In the genomic region with DNA sequence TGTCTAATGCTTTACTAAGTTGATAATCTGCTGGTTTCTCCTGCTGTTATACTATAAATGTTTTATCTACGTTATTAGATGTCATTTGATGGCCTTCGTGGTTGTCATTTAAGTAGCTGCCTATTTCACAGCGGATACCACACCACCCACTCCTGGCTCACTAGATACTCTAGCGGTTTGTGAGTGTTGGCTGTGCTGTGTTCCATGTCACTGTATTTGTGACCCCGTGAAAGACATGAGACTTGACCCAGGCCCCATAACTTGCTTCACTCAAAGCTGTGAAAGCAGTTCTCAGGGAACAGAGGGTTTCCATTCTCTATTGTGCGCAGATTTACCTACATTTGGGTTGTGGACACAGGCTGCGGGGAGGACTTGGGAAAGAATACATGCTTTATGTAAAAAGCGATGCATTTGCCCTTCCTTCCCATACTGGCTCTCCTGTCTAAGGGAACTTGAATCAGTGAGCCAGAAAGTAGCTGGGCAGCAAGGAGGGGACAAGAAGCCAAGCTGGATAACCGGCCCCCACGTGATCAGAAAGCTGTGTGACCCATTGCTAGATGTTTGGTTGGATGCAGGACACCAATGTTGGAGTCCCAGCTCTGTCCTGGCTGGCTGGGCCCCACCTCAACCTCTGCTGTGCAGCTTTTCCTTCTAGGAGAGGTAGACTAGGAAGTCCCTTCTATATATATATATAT, we compare ENCODE assay signal across 27 cellular contexts. TPM values are rescaled to one million over a fixed set of nuclear protein-coding genes. Genes with fewer than 3 reads are reported as not detected.
DNase-seq lines count a peak whose midpoint lies in the region; ATAC-seq, FAIRE-seq and TF ChIP-seq lines count a peak whose summit lies in the region.
"Had no signal": no experiment of that assay in that cellular context is flagged by ENCODE, and none has a peak within 500 bp of the region (broad histone marks: within the 10 kb centered on the region; RNA-seq: fewer than 3 reads in every experiment).

No MANE protein-coding gene starts in this region.

- no peak overlapping the region for H2AFZ ChIP-seq in K562 (ENCODE audit: low read depth, low read length)

- no peak overlapping the region for H3K4me2 ChIP-seq in K562 (ENCODE audit: insufficient read depth, low read length)
- H3K4me2 ChIP-seq: BLaER1 treated with 17β-estradiol and CSF1 and Interleukin-3, amounts not matched to agents 10 nM and 100 nM; KMS-11 had no signal

- TF ChIP-seq CTCF in K562 (IDR thresholded peaks at IDR 0.05 in 2 of 3, conservative IDR thresholded peaks at IDR 0.05 in 1 of 3; ENCODE audit: insufficient read depth in 2 of 3, low read depth in 1 of 3, low read length in 3 of 3) (no peak), gastrocnemius medialis (IDR thresholded peaks at IDR 0.05 in 4 of 5, conservative IDR thresholded peaks at IDR 0.05 in 1 of 5) (no peak)

- TF ChIP-seq EP300 in K562 (IDR thresholded peaks at IDR 0.05; ENCODE audit: low read length) = no peak

- H3K9me3 ChIP-seq in K562 (replicated peaks; ENCODE audit: control insufficient read depth, insufficient read depth, low read depth, low read length) (no peaks in the 10 kb centered on the region), small intestine (ENCODE audit: control insufficient read depth, low read depth) (no peaks in the 10 kb centered on the region), gastrocnemius medialis (no peaks in the 10 kb centered on the region)
- H3K9me3 ChIP-seq: BLaER1 treated with 17β-estradiol and CSF1 and Interleukin-3, amounts not matched to agents 10 nM and 100 nM; esophagus squamous epithelium; right lobe of liver; SJCRH30 had no signal

- BruUV-seq in K562 (replicated peaks; lab: Mats Ljungman, UMichigan) = no TSS peak

- ATAC-seq in activated naive CD8-positive, alpha-beta T cell treated with anti-CD3 and anti-CD28 coated beads, Interleukin-2, amount 50 U/mL, for 24 hours = peak; percentile 42
- ATAC-seq in T-cell (replicated peaks in 1 of 4) = peak in 3 of 4 experiments; percentile 20 to 42 (median 28)
- no peak for ATAC-seq in K562
- no peak for ATAC-seq in gastrocnemius medialis
- ATAC-seq in HG03196 (IDR thresholded peaks at IDR 0.05; ENCODE audit: unreplicated experiment) = no peak
- ATAC-seq: right lobe of liver had no signal

- H3K36me3 Mint-ChIP-seq in activated naive CD8-positive, alpha-beta T cell treated with anti-CD3 and anti-CD28 coated beads, Interleukin-2, amount 50 U/mL, for 24 hours (ENCODE audit: low read depth) = no peaks in the 10 kb centered on the region
- no peaks in the 10 kb centered on the region for H3K36me3 Mint-ChIP-seq in activated naive CD8-positive, alpha-beta T cell treated with anti-CD3 and anti-CD28 coated beads for 36 hours
- H3K36me3 Mint-ChIP-seq in T-cell = no peaks in the 10 kb centered on the region
- H3K36me3 Mint-ChIP-seq: memory B cell had no signal

- no peaks in the 10 kb centered on the region for H3K9me1 ChIP-seq in K562 (ENCODE audit: control insufficient read depth, insufficient read depth, low read length)

- no peak for FAIRE-seq in K562 (lab: Jason Lieb, UNC)
- no peak for FAIRE-seq in small intestine (lab: Jason Lieb, UNC)
- FAIRE-seq: D721Med, endometrium had no signal

- POLR2A ChIA-PET in T-cell (lab: Charles Lee) (no interaction called here), K562 (lab: Yijun Ruan, JAX) (interaction anchor here (0.5 to 1.9 kb wide), 5 partner anchors 11 to 68 kb away, joined by 3 to 5 read pairs (median 4); no protein-coding TSS in a partner anchor)

- H3K4me1 Mint-ChIP-seq in activated naive CD8-positive, alpha-beta T cell treated with anti-CD3 and anti-CD28 coated beads, Interleukin-2, amount 50 U/mL, for 24 hours = peaks cover 32% of the 10 kb centered on the region
- peaks cover 26% of the 10 kb centered on the region for H3K4me1 Mint-ChIP-seq in activated naive CD8-positive, alpha-beta T cell treated with anti-CD3 and anti-CD28 coated beads for 36 hours
- peaks cover 19 to 35% (median 31%) of the 10 kb centered on the region in 3 donors for H3K4me1 Mint-ChIP-seq in T-cell
- H3K4me1 Mint-ChIP-seq: memory B cell had no signal

- CTCF ChIA-PET in T-cell (lab: Charles Lee) = interaction anchor here in 1 of 2 donors (1.2 kb wide), 1 partner anchor 19 kb away, joined by 4 read pairs; no protein-coding TSS in a partner anchor
- CTCF ChIA-PET in K562 (lab: Yijun Ruan, JAX; ENCODE audit: low intra/inter-chr PET ratio) = no interaction called here

- DNase-seq in activated naive CD8-positive, alpha-beta T cell treated with anti-CD3 and anti-CD28 coated beads, Interleukin-2, amount 50 U/mL, for 24 hours = no peak
- no peak for DNase-seq in activated naive CD8-positive, alpha-beta T cell treated with anti-CD3 and anti-CD28 coated beads for 36 hours
- DNase-seq in T-cell = peak in 16 of 34 experiments; percentile 7 to 46 (median 23)
- no peak for DNase-seq in K562 (ENCODE audit: extremely low read depth in 1 of 4, low spot score in 3 of 4)
- DNase-seq in small intestine = peak; percentile 42
- no peak for DNase-seq in Ammon's horn (ENCODE audit: low spot score)
- no peak for DNase-seq in gastrocnemius medialis
- DNase-seq: activated effector memory CD4-positive, alpha-beta T cell treated with Interleukin-2 at 50 U/mL for 16 hours; central memory CD4-positive, alpha-beta T cell; dermis blood vessel endothelial cell; esophagus squamous epithelium; foreskin melanocyte; left colon; MM.1S; NCI-H1436; NCI-H2081 treated with DMSO at 0.1 percent for 48 hours; NCI-H226; NCI-H748 treated with DMSO at 0.1 percent for 48 hours; posterior cingulate gyrus; right lobe of liver; SJCRH30 had no signal

- TF ChIP-seq RAD21 in K562 (CRISPR knock-in tag; conservative IDR thresholded peaks at IDR 0.05 in 1 of 2, IDR thresholded peaks at IDR 0.05 in 1 of 2) = no peak

- H3K9me3 Mint-ChIP-seq in activated naive CD8-positive, alpha-beta T cell treated with anti-CD3 and anti-CD28 coated beads, Interleukin-2, amount 50 U/mL, for 24 hours = no peaks in the 10 kb centered on the region
- no peaks in the 10 kb centered on the region for H3K9me3 Mint-ChIP-seq in activated naive CD8-positive, alpha-beta T cell treated with anti-CD3 and anti-CD28 coated beads for 36 hours
- H3K9me3 Mint-ChIP-seq in T-cell = no peaks in the 10 kb centered on the region
- H3K9me3 Mint-ChIP-seq: memory B cell had no signal

- intact Hi-C loops in K562 (cut with micrococcal nuclease) = no loop called here
- intact Hi-C loops in gastrocnemius medialis (cut with DNase I; ENCODE audit: low total_unique reads) = no loop called here

- H4K20me1 ChIP-seq in K562 (replicated peaks; ENCODE audit: control insufficient read depth, insufficient read depth, low read length) = peaks cover 12% of the 10 kb centered on the region; the same call in 1 of the 2 replicates
- H4K20me1 ChIP-seq: BLaER1 treated with 17β-estradiol and CSF1 and Interleukin-3, amounts not matched to agents 10 nM and 100 nM had no signal

- H3K4me3 Mint-ChIP-seq in activated naive CD8-positive, alpha-beta T cell treated with anti-CD3 and anti-CD28 coated beads, Interleukin-2, amount 50 U/mL, for 24 hours = no peak overlapping the region
- H3K4me3 Mint-ChIP-seq in activated naive CD8-positive, alpha-beta T cell treated with anti-CD3 and anti-CD28 coated beads for 36 hours = no peak overlapping the region
- no peak overlapping the region for H3K4me3 Mint-ChIP-seq in T-cell
- H3K4me3 Mint-ChIP-seq: memory B cell had no signal

- H3K27ac ChIP-seq in K562 (ENCODE audit: extremely low read depth, low read depth, low read length) (no peak overlapping the region), small intestine (ENCODE audit: low read depth in 1 of 2, low read length in 1 of 2) (no peak overlapping the region), gastrocnemius medialis (no peak overlapping the region)
- H3K27ac ChIP-seq: BLaER1 treated with 17β-estradiol and CSF1 and Interleukin-3, amounts not matched to agents 10 nM and 100 nM; esophagus squamous epithelium; KMS-11; right lobe of liver; SJCRH30 had no signal

- no peaks in the 10 kb centered on the region for H3K27me3 Mint-ChIP-seq in activated naive CD8-positive, alpha-beta T cell treated with anti-CD3 and anti-CD28 coated beads, Interleukin-2, amount 50 U/mL, for 24 hours
- H3K27me3 Mint-ChIP-seq in activated naive CD8-positive, alpha-beta T cell treated with anti-CD3 and anti-CD28 coated beads for 36 hours = no peaks in the 10 kb centered on the region
- H3K27me3 Mint-ChIP-seq in T-cell = no peaks in the 10 kb centered on the region

- TF ChIP-seq POLR2A in K562 (conservative IDR thresholded peaks at IDR 0.05) (no peak), gastrocnemius medialis (IDR thresholded peaks at IDR 0.05) (no peak)

- no peak overlapping the region for H3K9ac ChIP-seq in K562 (ENCODE audit: insufficient read depth in 1 of 2, low read depth in 2 of 2, low read length in 2 of 2)
- H3K9ac ChIP-seq: BLaER1 treated with 17β-estradiol and CSF1 and Interleukin-3, amounts not matched to agents 10 nM and 100 nM; KMS-11 had no signal

- H3K79me2 ChIP-seq in K562 (ENCODE audit: control insufficient read depth, insufficient read depth, low read length) = no peaks in the 10 kb centered on the region

- in situ Hi-C loops in K562 (cut with MboI) = no loop called here
- in situ Hi-C loops in gastrocnemius medialis (cut with MboI; ENCODE audit: low sequenced_read_pairs in 4 of 4) = no loop called here

- H3K4me1 ChIP-seq in K562 (replicated peaks in 1 of 2; ENCODE audit: control insufficient read depth in 2 of 2, insufficient read depth in 2 of 2, low read length in 2 of 2) = peaks cover 4 to 9% of the 10 kb centered on the region in 2 experiments; a peak in 3 of 5 replicates
- peaks cover 0 to 18% of the 10 kb centered on the region in 2 donors for H3K4me1 ChIP-seq in small intestine (ENCODE audit: control insufficient read depth in 2 of 2, insufficient read depth in 1 of 2, low read depth in 1 of 2, low read length in 1 of 2)
- H3K4me1 ChIP-seq in gastrocnemius medialis = peaks cover 3 to 8% of the 10 kb centered on the region in 2 donors
- H3K4me1 ChIP-seq: right lobe of liver had no signal

- H3K27me3 ChIP-seq in K562 (ENCODE audit: control insufficient read depth in 2 of 2, insufficient read depth in 2 of 2, low read length in 2 of 2) = peaks cover 43 to 58% of the 10 kb centered on the region in 2 experiments; a peak in 4 of 5 replicates
- H3K27me3 ChIP-seq in small intestine (ENCODE audit: control insufficient read depth in 2 of 2, insufficient read depth in 2 of 2, low read length in 2 of 2) = no peaks in the 10 kb centered on the region
- H3K27me3 ChIP-seq in gastrocnemius medialis = no peaks in the 10 kb centered on the region
- H3K27me3 ChIP-seq: BLaER1 treated with 17β-estradiol and CSF1 and Interleukin-3, amounts not matched to agents 10 nM and 100 nM; esophagus squamous epithelium; right lobe of liver; SJCRH30 had no signal

- H3K4me3 ChIP-seq in K562 = no peak overlapping the region
- H3K4me3 ChIP-seq in small intestine (ENCODE audit: low read depth in 1 of 2, low read length in 2 of 2) = no peak overlapping the region
- H3K4me3 ChIP-seq in gastrocnemius medialis = no peak overlapping the region
- H3K4me3 ChIP-seq: BLaER1 treated with 17β-estradiol and CSF1 and Interleukin-3, amounts not matched to agents 10 nM and 100 nM; esophagus squamous epithelium; right lobe of liver; SJCRH30 had no signal

- no peak overlapping the region for H3K27ac Mint-ChIP-seq in activated naive CD8-positive, alpha-beta T cell treated with anti-CD3 and anti-CD28 coated beads, Interleukin-2, amount 50 U/mL, for 24 hours
- no peak overlapping the region for H3K27ac Mint-ChIP-seq in activated naive CD8-positive, alpha-beta T cell treated with anti-CD3 and anti-CD28 coated beads for 36 hours
- H3K27ac Mint-ChIP-seq in T-cell = peak overlapping the region in 1 of 2 donors; percentile 44
- H3K27ac Mint-ChIP-seq: memory B cell had no signal

- H3K36me3 ChIP-seq in K562 (ENCODE audit: control insufficient read depth, insufficient read depth, low read length) = no peaks in the 10 kb centered on the region
- H3K36me3 ChIP-seq in small intestine (ENCODE audit: control insufficient read depth in 2 of 2, insufficient read depth in 2 of 2, low read length in 2 of 2) = no peaks in the 10 kb centered on the region
- H3K36me3 ChIP-seq in gastrocnemius medialis = no peaks in the 10 kb centered on the region
- H3K36me3 ChIP-seq: BLaER1 treated with 17β-estradiol and CSF1 and Interleukin-3, amounts not matched to agents 10 nM and 100 nM; esophagus squamous epithelium; right lobe of liver; SJCRH30 had no signal

- WGBS in K562 (ENCODE audit: insufficient coverage, low coverage, missing lambda C conversion rate) = 11% methylated on average over 10 of the region's 10 CpGs
- WGBS in small intestine, 3 donors = 68 to 73% (median 72%) methylated on average over 10 of the region's 10 CpGs

RNA-seq across cellular contexts. Expression of a gene that starts 52.2 kb away (rescaled TPM):
- total RNA-seq in activated naive CD8-positive, alpha-beta T cell treated with anti-CD3 and anti-CD28 coated beads for 36 hours = 1 to 10 TPM in 1 of 2 experiments, under 1 TPM in 1; 0.99 to 1.4 TPM
- total RNA-seq in T-cell (1 to 10 TPM in 2 of 5 donors, under 1 TPM in 3; 0.07 to 2.5 (median 0.58) TPM), K562 (2014; rRNA removed) (0.09 TPM in 1 of 2 replicates, not detected in the other), K562 (2014; rRNA removed; fragmentation: Illumina TruSeq; extraction: Trizol) (not detected in 2 replicates), K562 (2015; rRNA removed; fragmentation: Illumina TruSeq; extraction: Trizol) (0.04 and 0.19 TPM in 2 replicates), K562 (2021) (0.07 TPM in 1 of 2 replicates, not detected in the other), gastrocnemius medialis (1 to 10 TPM; 1.2 to 4.3 (median 2.8) TPM)
- total RNA-seq in K562 (2011; cell fraction: chromatin; rRNA removed; ENCODE audit: low replicate concordance) = 0.37 and 0.48 TPM in 2 replicates
- total RNA-seq in K562 (2011; cell fraction: nucleolus; rRNA removed) = 0.33 TPM in 1 of 2 replicates, not detected in the other
- total RNA-seq in K562 (2011; cell fraction: nucleoplasm; rRNA removed) = 0.07 and 0.38 TPM in 2 replicates
- polyA plus RNA-seq in K562 (2011; rRNA removed) (0.08 and 0.24 TPM in 2 replicates), K562 (2014; fragmentation: Illumina TruSeq; extraction: Trizol) (0.03 and 0.11 TPM in 2 replicates), K562 (2014; fragmentation: Nextera tagmentation; extraction: Ambion mirVana) (under 1 TPM in 1 of 2 experiments, not detected in 1; 0.01 TPM), K562 (2014; rRNA removed) (0.07 and 0.09 TPM in 2 replicates), small intestine (1 to 10 TPM in 1 of 3 donors, under 1 TPM in 2; 0.45 to 1.3 (median 0.81) TPM)
- polyA plus RNA-seq in K562 (2011; cell fraction: cytosol; rRNA removed) = 0.04 and 0.06 TPM in 2 replicates
- polyA plus RNA-seq in K562 (2011; cell fraction: nucleus; rRNA removed) = 0.28 and 0.35 TPM in 2 replicates
- polyA plus RNA-seq in K562 (2012) = 0.16 and 0.39 TPM in 2 replicates
- polyA minus RNA-seq in K562 (2011; rRNA and poly(A)+ RNA removed) = 0.06 and 0.11 TPM in 2 replicates
- not detected in 2 replicates for polyA minus RNA-seq in K562 (2011; cell fraction: cytosol; rRNA and poly(A)+ RNA removed)
- 0.11 and 0.40 TPM in 2 replicates for polyA minus RNA-seq in K562 (2011; cell fraction: nucleus; rRNA and poly(A)+ RNA removed)

Comparison
In these comparisons a context has a peak if more than half of its experiments do, and no peak if none do; other contexts are left out.
1. ATAC-seq: peak in activated naive CD8-positive, alpha-beta T cell treated with anti-CD3 and anti-CD28 coated beads, Interleukin-2, amount 50 U/mL, for 24 hours (single experiment) and T-cell (3 of 4); none in K562 (single experiment), gastrocnemius medialis (0 of 2) and HG03196 (single experiment).